In genomic region chrX:48818866-48819265, GRCh38 we compare ENCODE assay signal across 38 cellular contexts. TPM values are rescaled to one million over a fixed set of nuclear protein-coding genes. Genes with fewer than 3 reads are reported as not detected.
"Had no signal": no experiment of that assay in that cellular context is flagged by ENCODE, and none has a peak within 500 bp of the region (broad histone marks: within the 10 kb centered on the region; RNA-seq: fewer than 3 reads in every experiment).

No MANE protein-coding gene starts in this region.

- H3K27ac Mint-ChIP-seq: mesothelial cell of epicardium; naive thymus-derived CD4-positive, alpha-beta T cell; nephron progenitor cell; neural progenitor cell; progenitor cell of endocrine pancreas; stimulated activated memory B cell treated with anti-CD40 and anti-IgM and Interleukin-4, amounts not matched to agents 10 μg/mL and 1 μg/mL and 100 μg/mL, for 72 hours; stimulated activated naive CD8-positive, alpha-beta T cell treated with anti-CD3 and anti-CD28 coated beads, Interleukin-15, amount 100 ng/mL, for 72 hours; type B pancreatic cell had no signal

- H3K9me3 Mint-ChIP-seq: mesothelial cell of epicardium; naive thymus-derived CD4-positive, alpha-beta T cell; stimulated activated memory B cell treated with anti-CD40 and anti-IgM and Interleukin-4, amounts not matched to agents 10 μg/mL and 1 μg/mL and 100 μg/mL, for 72 hours; stimulated activated naive CD8-positive, alpha-beta T cell treated with anti-CD3 and anti-CD28 coated beads, Interleukin-15, amount 100 ng/mL, for 72 hours; type B pancreatic cell had no signal

- H3K27ac ChIP-seq: left lung, lower lobe of right lung, neural progenitor cell, neutrophil, ovary, right atrium auricular region, right lobe of liver, tibial nerve, uterus had no signal

- H3K4me1 Mint-ChIP-seq: mesothelial cell of epicardium; nephron progenitor cell; neural progenitor cell; stimulated activated memory B cell treated with anti-CD40 and anti-IgM and Interleukin-4, amounts not matched to agents 10 μg/mL and 1 μg/mL and 100 μg/mL, for 72 hours; stimulated activated naive CD8-positive, alpha-beta T cell treated with anti-CD3 and anti-CD28 coated beads, Interleukin-15, amount 100 ng/mL, for 72 hours had no signal

- H3K36me3 ChIP-seq: neural progenitor cell, ovary, right atrium auricular region, uterus had no signal

- H2AFZ ChIP-seq: neural progenitor cell had no signal

- ATAC-seq: left cardiac atrium; left lung; lower lobe of right lung; naive thymus-derived CD4-positive, alpha-beta T cell; stimulated activated memory B cell treated with anti-CD40 and anti-IgM and Interleukin-4, amounts not matched to agents 10 μg/mL and 1 μg/mL and 100 μg/mL, for 72 hours; stimulated activated naive CD8-positive, alpha-beta T cell treated with anti-CD3 and anti-CD28 coated beads, Interleukin-15, amount 100 ng/mL, for 72 hours had no signal

- DNase-seq: hippocampal formation; kidney glomerular epithelial cell; left cardiac atrium; left lung; lower lobe of right lung; mammary epithelial cell; mesendoderm; naive thymus-derived CD4-positive, alpha-beta T cell; nephron progenitor cell; occipital lobe; ovary; stimulated activated CD4-positive, alpha-beta T cell treated with anti-CD3 and anti-CD28 coated beads, Interleukin-1b, Interleukin-23, amount 100 ng/mL, for 48 hours; stimulated activated CD4-positive, alpha-beta T cell treated with anti-CD3 and anti-CD28 coated beads, Interleukin-2, amount 100 ng/mL, for 48 hours; stimulated activated CD4-positive, alpha-beta T cell treated with anti-CD3 and anti-CD28 coated beads, Interleukin-4, amount 100 ng/mL, for 4 hours; stimulated activated CD8-positive, alpha-beta memory T cell treated with anti-CD3 and anti-CD28 coated beads, Interleukin-4, amount 100 ng/mL, for 48 hours; stimulated activated naive CD4-positive, alpha-beta T cell treated with Interleukin-2 at 50 U/mL for 16 hours; stimulated activated naive CD8-positive, alpha-beta T cell treated with anti-CD3 and anti-CD28 coated beads, Interleukin-15, amount 100 ng/mL, for 72 hours; substantia nigra; uterus had no signal

- H3K4me3 ChIP-seq: left lung, lower lobe of right lung, neural progenitor cell, ovary, right atrium auricular region, right lobe of liver, smooth muscle cell, tibial nerve, uterus had no signal

- H3K4me2 ChIP-seq: neural progenitor cell, smooth muscle cell had no signal

- H3K9ac ChIP-seq: neural progenitor cell had no signal

- H3K27me3 ChIP-seq: left lung, neural progenitor cell, neutrophil, ovary, right atrium auricular region, right lobe of liver, tibial nerve, uterus had no signal

- H3K4me3 Mint-ChIP-seq: mesothelial cell of epicardium; naive thymus-derived CD4-positive, alpha-beta T cell; nephron progenitor cell; neural progenitor cell; stimulated activated memory B cell treated with anti-CD40 and anti-IgM and Interleukin-4, amounts not matched to agents 10 μg/mL and 1 μg/mL and 100 μg/mL, for 72 hours; stimulated activated naive CD8-positive, alpha-beta T cell treated with anti-CD3 and anti-CD28 coated beads, Interleukin-15, amount 100 ng/mL, for 72 hours; type B pancreatic cell had no signal

- H3K9me3 ChIP-seq: left lung, lower lobe of right lung, neutrophil, ovary, right atrium auricular region, right lobe of liver, tibial nerve, uterus had no signal

- H3K27me3 Mint-ChIP-seq: naive thymus-derived CD4-positive, alpha-beta T cell; progenitor cell of endocrine pancreas; stimulated activated memory B cell treated with anti-CD40 and anti-IgM and Interleukin-4, amounts not matched to agents 10 μg/mL and 1 μg/mL and 100 μg/mL, for 72 hours; stimulated activated naive CD8-positive, alpha-beta T cell treated with anti-CD3 and anti-CD28 coated beads, Interleukin-15, amount 100 ng/mL, for 72 hours; type B pancreatic cell had no signal

- H3K4me1 ChIP-seq: left lung, lower lobe of right lung, neural progenitor cell, right atrium auricular region, right lobe of liver, tibial nerve, uterus had no signal

RNA-seq across cellular contexts. Expression of gene ERAS, which starts 7.4 kb away (rescaled TPM):
- total RNA-seq: left cardiac atrium; left lung; liver; lower lobe of right lung; mammary epithelial cell; mononuclear cell; myocyte; naive thymus-derived CD4-positive, alpha-beta T cell; occipital lobe; ovary; pulmonary artery endothelial cell; right atrium auricular region; right lobe of liver; skeletal muscle tissue; smooth muscle cell; temporal lobe; tibial nerve; ureter had no signal
- polyA plus RNA-seq: keratinocyte; liver; mammary epithelial cell; naive thymus-derived CD4-positive, alpha-beta T cell; ovary; smooth muscle cell had no signal

RNA-seq across cellular contexts. Expression of gene PCSK1N, which starts 16.5 kb away (rescaled TPM):
- total RNA-seq: pulmonary artery endothelial cell, skeletal muscle tissue had no signal

RNA-seq across cellular contexts. Expression of gene GATA1, which starts 32.5 kb away (rescaled TPM):
- total RNA-seq: left cardiac atrium, mammary epithelial cell, mesothelial cell of epicardium, myocyte, progenitor cell of endocrine pancreas, pulmonary artery endothelial cell, renal cortical epithelial cell, smooth muscle cell, temporal lobe, ureter had no signal
- polyA plus RNA-seq: keratinocyte; mammary epithelial cell; naive thymus-derived CD4-positive, alpha-beta T cell; smooth muscle cell had no signal

RNA-seq across cellular contexts. Expression of gene GLOD5, which starts 57.3 kb away (rescaled TPM):
- total RNA-seq: left cardiac atrium; mammary epithelial cell; mesothelial cell of epicardium; mononuclear cell; myocyte; naive thymus-derived CD4-positive, alpha-beta T cell; occipital lobe; ovary; progenitor cell of endocrine pancreas; pulmonary artery endothelial cell; renal cortical epithelial cell; right atrium auricular region; skeletal muscle tissue; smooth muscle cell; temporal lobe; tibial nerve; ureter; uterus had no signal
- polyA plus RNA-seq: keratinocyte; mammary epithelial cell; naive thymus-derived CD4-positive, alpha-beta T cell; ovary; smooth muscle cell had no signal
